24 cellular contexts compared by ENCODE assay signal in genomic region chrX:74578137-74578536, GRCh38. TPM values are rescaled to one million over a fixed set of nuclear protein-coding genes. Genes with fewer than 3 reads are reported as not detected.
DNase-seq lines count a peak whose midpoint lies in the region; ATAC-seq and TF ChIP-seq lines count a peak whose summit lies in the region.
"Had no signal": no experiment of that assay in that cellular context is flagged by ENCODE, and none has a peak within 500 bp of the region (broad histone marks: within the 10 kb centered on the region; RNA-seq: fewer than 3 reads in every experiment).

No MANE protein-coding gene starts in this region.

- TF ChIP-seq CTCF in upper lobe of right lung (IDR thresholded peaks at IDR 0.05) = no peak

- intact Hi-C loops in activated CD4-positive, alpha-beta T cell treated with anti-CD3 and anti-CD28 coated beads for 36 hours (cut with DNase I, micrococcal nuclease) = loop anchor here in 1 of 2 experiments (1.0 to 10.0 kb wide), 3 partner anchors 36 to 63 kb away; partner anchors contain the start of gene RLIM
- intact Hi-C loops in activated T-helper 2 cell treated with anti-CD3 and anti-CD28 coated beads, Interferon-gamma antibody, Interleukin-2, Interleukin-4, amounts not matched to agents 10 μg/mL and 5 μg/mL and 100 μg/mL, durations not matched to agents 14 hours and 24 hours and 36 hours (cut with micrococcal nuclease) = loop anchor here (1.0 to 5.0 kb wide), 4 partner anchors 27 to 1169 kb away; partner anchors contain the start of gene RLIM
- intact Hi-C loops in upper lobe of right lung (cut with DNase I) = no loop called here

- H3K4me3 Mint-ChIP-seq in activated CD4-positive, alpha-beta T cell treated with anti-CD3 and anti-CD28 coated beads for 36 hours = no peak overlapping the region
- H3K4me3 Mint-ChIP-seq in activated T-helper 2 cell treated with anti-CD3 and anti-CD28 coated beads, Interferon-gamma antibody, Interleukin-2, Interleukin-4, amounts not matched to agents 10 μg/mL and 5 μg/mL and 100 μg/mL, durations not matched to agents 14 hours and 24 hours and 36 hours (ENCODE audit: low read depth) = no peak overlapping the region
- H3K4me3 Mint-ChIP-seq: activated naive CD4-positive, alpha-beta T cell treated with anti-CD3 and anti-CD28 coated beads, Interleukin-2, amount 50 U/mL, for 24 hours; dendritic cell treated with granulocyte-macrophage colony-stimulating factor and Interleukin-4, amounts not matched to agents 40 ng/mL and 50 ng/mL, for 4 days had no signal

- DNase-seq in activated CD4-positive, alpha-beta T cell treated with anti-CD3 and anti-CD28 coated beads for 36 hours = peak; percentile 25
- no peak for DNase-seq in activated CD4-positive, alpha-beta T cell treated with anti-CD3 and anti-CD28 coated beads for 1 hour
- peak; percentile 5 for DNase-seq in stimulated activated CD4-positive, alpha-beta T cell treated with anti-CD3 and anti-CD28 coated beads, Interleukin-4, amount 100 ng/mL, for 24 hours
- no peak for DNase-seq in stimulated activated CD4-positive, alpha-beta T cell treated with anti-CD3 and anti-CD28 coated beads, Interleukin-4, amount 100 ng/mL, for 4 hours
- no peak for DNase-seq in activated T-helper 2 cell treated with anti-CD3 and anti-CD28 coated beads, Interferon-gamma antibody, Interleukin-2, Interleukin-4, amounts not matched to agents 10 μg/mL and 5 μg/mL and 100 μg/mL, durations not matched to agents 14 hours and 24 hours and 36 hours (ENCODE audit: low spot score)
- DNase-seq in upper lobe of right lung = no peak
- no peak for DNase-seq in central memory CD4-positive, alpha-beta T cell
- DNase-seq: 8988T; caudate nucleus; GM23248; hypothalamus; left lung; mesendoderm; NCI-H1092 treated with DMSO at 0.1 percent for 48 hours; NCI-H2029; NCI-H69; SJCRH30; stimulated activated naive CD4-positive, alpha-beta T cell treated with Interleukin-2 at 50 U/mL for 16 hours; tibial artery had no signal

- H3K27me3 Mint-ChIP-seq in activated CD4-positive, alpha-beta T cell treated with anti-CD3 and anti-CD28 coated beads for 36 hours = no peaks in the 10 kb centered on the region
- no peaks in the 10 kb centered on the region for H3K27me3 Mint-ChIP-seq in activated T-helper 2 cell treated with anti-CD3 and anti-CD28 coated beads, Interferon-gamma antibody, Interleukin-2, Interleukin-4, amounts not matched to agents 10 μg/mL and 5 μg/mL and 100 μg/mL, durations not matched to agents 14 hours and 24 hours and 36 hours (ENCODE audit: low read depth)
- H3K27me3 Mint-ChIP-seq: activated naive CD4-positive, alpha-beta T cell treated with anti-CD3 and anti-CD28 coated beads, Interleukin-2, amount 50 U/mL, for 24 hours; CD4-positive, CD25-positive, alpha-beta regulatory T cell; dendritic cell treated with granulocyte-macrophage colony-stimulating factor and Interleukin-4, amounts not matched to agents 40 ng/mL and 50 ng/mL, for 4 days had no signal

- POLR2A ChIA-PET in activated CD4-positive, alpha-beta T cell treated with anti-CD3 and anti-CD28 coated beads for 36 hours (lab: Charles Lee) = no interaction called here

- H3K27me3 ChIP-seq in upper lobe of right lung = no peaks in the 10 kb centered on the region
- H3K27me3 ChIP-seq: ascending aorta, left lung, SJCRH30, tibial artery had no signal

- H3K4me3 ChIP-seq in upper lobe of right lung = no peak overlapping the region
- H3K4me3 ChIP-seq: ascending aorta, GM23248, left lung, SJCRH30, tibial artery had no signal

- H3K27ac Mint-ChIP-seq in activated CD4-positive, alpha-beta T cell treated with anti-CD3 and anti-CD28 coated beads for 36 hours = peak overlapping the region; percentile 55
- peak overlapping the region; percentile 75 for H3K27ac Mint-ChIP-seq in activated T-helper 2 cell treated with anti-CD3 and anti-CD28 coated beads, Interferon-gamma antibody, Interleukin-2, Interleukin-4, amounts not matched to agents 10 μg/mL and 5 μg/mL and 100 μg/mL, durations not matched to agents 14 hours and 24 hours and 36 hours
- H3K27ac Mint-ChIP-seq: CD4-positive, CD25-positive, alpha-beta regulatory T cell; dendritic cell treated with granulocyte-macrophage colony-stimulating factor and Interleukin-4, amounts not matched to agents 40 ng/mL and 50 ng/mL, for 4 days had no signal

- CTCF ChIA-PET in activated CD4-positive, alpha-beta T cell treated with anti-CD3 and anti-CD28 coated beads for 36 hours (lab: Charles Lee) = no interaction called here

- H3K4me1 Mint-ChIP-seq in activated CD4-positive, alpha-beta T cell treated with anti-CD3 and anti-CD28 coated beads for 36 hours = peaks cover 16% of the 10 kb centered on the region
- peaks cover 10% of the 10 kb centered on the region for H3K4me1 Mint-ChIP-seq in activated T-helper 2 cell treated with anti-CD3 and anti-CD28 coated beads, Interferon-gamma antibody, Interleukin-2, Interleukin-4, amounts not matched to agents 10 μg/mL and 5 μg/mL and 100 μg/mL, durations not matched to agents 14 hours and 24 hours and 36 hours (ENCODE audit: low read depth)
- H3K4me1 Mint-ChIP-seq: activated naive CD4-positive, alpha-beta T cell treated with anti-CD3 and anti-CD28 coated beads, Interleukin-2, amount 50 U/mL, for 24 hours; CD4-positive, CD25-positive, alpha-beta regulatory T cell had no signal

- no peak overlapping the region for H3K27ac ChIP-seq in upper lobe of right lung
- H3K27ac ChIP-seq: ascending aorta, GM23248, left lung, SJCRH30, tibial artery had no signal

- no peaks in the 10 kb centered on the region for H3K36me3 ChIP-seq in upper lobe of right lung
- H3K36me3 ChIP-seq: ascending aorta, left lung, SJCRH30, tibial artery had no signal

- H3K9me3 ChIP-seq in upper lobe of right lung = no peaks in the 10 kb centered on the region
- H3K9me3 ChIP-seq: ascending aorta, left lung, SJCRH30, tibial artery had no signal

- no peaks in the 10 kb centered on the region for H3K4me1 ChIP-seq in upper lobe of right lung
- H3K4me1 ChIP-seq: ascending aorta, left lung, SJCRH30, tibial artery had no signal

- H3K36me3 Mint-ChIP-seq in activated CD4-positive, alpha-beta T cell treated with anti-CD3 and anti-CD28 coated beads for 36 hours (ENCODE audit: low read depth) = peaks cover 5% of the 10 kb centered on the region
- peaks cover 19% of the 10 kb centered on the region for H3K36me3 Mint-ChIP-seq in activated T-helper 2 cell treated with anti-CD3 and anti-CD28 coated beads, Interferon-gamma antibody, Interleukin-2, Interleukin-4, amounts not matched to agents 10 μg/mL and 5 μg/mL and 100 μg/mL, durations not matched to agents 14 hours and 24 hours and 36 hours (ENCODE audit: low read depth)
- H3K36me3 Mint-ChIP-seq: activated naive CD4-positive, alpha-beta T cell treated with anti-CD3 and anti-CD28 coated beads, Interleukin-2, amount 50 U/mL, for 24 hours had no signal

- no peaks in the 10 kb centered on the region for H3K9me3 Mint-ChIP-seq in activated CD4-positive, alpha-beta T cell treated with anti-CD3 and anti-CD28 coated beads for 36 hours (ENCODE audit: low read depth)
- no peaks in the 10 kb centered on the region for H3K9me3 Mint-ChIP-seq in activated T-helper 2 cell treated with anti-CD3 and anti-CD28 coated beads, Interferon-gamma antibody, Interleukin-2, Interleukin-4, amounts not matched to agents 10 μg/mL and 5 μg/mL and 100 μg/mL, durations not matched to agents 14 hours and 24 hours and 36 hours
- H3K9me3 Mint-ChIP-seq: activated naive CD4-positive, alpha-beta T cell treated with anti-CD3 and anti-CD28 coated beads, Interleukin-2, amount 50 U/mL, for 24 hours; CD4-positive, CD25-positive, alpha-beta regulatory T cell; dendritic cell treated with granulocyte-macrophage colony-stimulating factor and Interleukin-4, amounts not matched to agents 40 ng/mL and 50 ng/mL, for 4 days had no signal

- peak; percentile 96 for ATAC-seq in activated CD4-positive, alpha-beta T cell treated with anti-CD3 and anti-CD28 coated beads for 36 hours
- ATAC-seq in upper lobe of right lung (no peak), HG02642 (IDR thresholded peaks at IDR 0.05; ENCODE audit: poor library complexity, unreplicated experiment) (no peak)
- ATAC-seq: left lung had no signal

RNA-seq across cellular contexts. Expression of gene RLIM, which starts 36.3 kb away (rescaled TPM):
- 10 to 100 TPM; 36.5 to 38.2 TPM for total RNA-seq in activated CD4-positive, alpha-beta T cell treated with anti-CD3 and anti-CD28 coated beads for 36 hours
- 37.6 and 38.7 TPM in 2 replicates for total RNA-seq in activated T-helper 2 cell treated with anti-CD3 and anti-CD28 coated beads, Interferon-gamma antibody, Interleukin-2, Interleukin-4, amounts not matched to agents 10 μg/mL and 5 μg/mL and 100 μg/mL, durations not matched to agents 14 hours and 24 hours and 36 hours
- 30.0 TPM for total RNA-seq in upper lobe of right lung

Comparison
In these comparisons a context has a peak if more than half of its experiments do, and no peak if none do; other contexts are left out.
1. DNase-seq: peak in activated CD4-positive, alpha-beta T cell treated with anti-CD3 and anti-CD28 coated beads for 36 hours (single experiment) and stimulated activated CD4-positive, alpha-beta T cell treated with anti-CD3 and anti-CD28 coated beads, Interleukin-4, amount 100 ng/mL, for 24 hours (single experiment); none in activated CD4-positive, alpha-beta T cell treated with anti-CD3 and anti-CD28 coated beads for 1 hour (single experiment), stimulated activated CD4-positive, alpha-beta T cell treated with anti-CD3 and anti-CD28 coated beads, Interleukin-4, amount 100 ng/mL, for 4 hours (0 of 2), activated T-helper 2 cell treated with anti-CD3 and anti-CD28 coated beads, Interferon-gamma antibody, Interleukin-2, Interleukin-4, amounts not matched to agents 10 μg/mL and 5 μg/mL and 100 μg/mL, durations not matched to agents 14 hours and 24 hours and 36 hours (single experiment), upper lobe of right lung (single experiment) and central memory CD4-positive, alpha-beta T cell (single experiment).